1 cellular context compared by ENCODE assay signal in genomic region chr5:69042915-69043795, GRCh38.
TF ChIP-seq lines count a peak whose summit lies in the region.

No MANE protein-coding gene starts in this region.

TF ChIP-seq in HepG2, 621 proteins besides CTCF, POLR2A, EP300 and RAD21 (continued from another document and continues in another):
- no peak for TF ChIP-seq PHB2 (IDR thresholded peaks at IDR 0.05; ENCODE audit: partially characterized antibody)
- no peak for TF ChIP-seq ZSCAN29 (CRISPR knock-in tag; conservative IDR thresholded peaks at IDR 0.05)
- no peak for TF ChIP-seq ZNF274 (CRISPR knock-in tag; IDR thresholded peaks at IDR 0.05)
- no peak for TF ChIP-seq ZNF263 (CRISPR knock-in tag; IDR thresholded peaks at IDR 0.05)
- TF ChIP-seq ZNF256 (CRISPR knock-in tag; conservative IDR thresholded peaks at IDR 0.05): no peak
- peak; percentile 59; the same call in 1 of the 2 replicates for TF ChIP-seq KMT2B (CRISPR knock-in tag; IDR thresholded peaks at IDR 0.05)
- TF ChIP-seq ZNF382 (CRISPR knock-in tag; IDR thresholded peaks at IDR 0.05; ENCODE audit: borderline replicate concordance): no peak
- no peak for TF ChIP-seq SKI (IDR thresholded peaks at IDR 0.05; ENCODE audit: partially characterized antibody)
- no peak for TF ChIP-seq TFDP1 (CRISPR knock-in tag; IDR thresholded peaks at IDR 0.05; ENCODE audit: borderline replicate concordance)
- TF ChIP-seq ESRRA (CRISPR knock-in tag; IDR thresholded peaks at IDR 0.05; ENCODE audit: low read depth): no peak
- no peak; the same call in 1 of the 2 replicates for TF ChIP-seq GATAD2A (CRISPR knock-in tag; IDR thresholded peaks at IDR 0.05)
- TF ChIP-seq ZNF563 (CRISPR knock-in tag; IDR thresholded peaks at IDR 0.05): no peak
- TF ChIP-seq SRSF4 (IDR thresholded peaks at IDR 0.05; ENCODE audit: low read depth, low read length, poor library complexity, severe bottlenecking): no peak
- no peak for TF ChIP-seq ZNF562 (CRISPR knock-in tag; IDR thresholded peaks at IDR 0.05; ENCODE audit: borderline replicate concordance)
- TF ChIP-seq PAXIP1 (CRISPR knock-in tag; conservative IDR thresholded peaks at IDR 0.05): no peak
- TF ChIP-seq ZBED4 (CRISPR knock-in tag; IDR thresholded peaks at IDR 0.05; ENCODE audit: borderline replicate concordance): no peak
- TF ChIP-seq ZNF12 (CRISPR knock-in tag; IDR thresholded peaks at IDR 0.05): no peak
- TF ChIP-seq ZNF782 (CRISPR knock-in tag; IDR thresholded peaks at IDR 0.05; ENCODE audit: borderline replicate concordance): no peak
- no peak for TF ChIP-seq ZNF773 (CRISPR knock-in tag; IDR thresholded peaks at IDR 0.05; ENCODE audit: borderline replicate concordance)
- no peak for TF ChIP-seq JUND (CRISPR knock-in tag; IDR thresholded peaks at IDR 0.05)
- TF ChIP-seq ZNF883 (CRISPR knock-in tag; IDR thresholded peaks at IDR 0.05; ENCODE audit: not compliant biosample characterization): no peak
- TF ChIP-seq ZNF317 (CRISPR knock-in tag; IDR thresholded peaks at IDR 0.05): no peak
- TF ChIP-seq UBTF (CRISPR knock-in tag; IDR thresholded peaks at IDR 0.05): no peak
- TF ChIP-seq TCF7L2 (IDR thresholded peaks at IDR 0.05; ENCODE audit: low read depth, low read length): no peak
- TF ChIP-seq HNRNPLL (IDR thresholded peaks at IDR 0.05; ENCODE audit: low read depth, low read length, poor library complexity, severe bottlenecking): no peak
- TF ChIP-seq FOXO1 (CRISPR knock-in tag; IDR thresholded peaks at IDR 0.05): no peak
- TF ChIP-seq ELK4 (CRISPR knock-in tag; IDR thresholded peaks at IDR 0.05; ENCODE audit: borderline replicate concordance): no peak
- no peak for TF ChIP-seq MTA1 (CRISPR knock-in tag; IDR thresholded peaks at IDR 0.05; ENCODE audit: borderline replicate concordance)
- no peak for TF ChIP-seq ZNF704 (CRISPR knock-in tag; IDR thresholded peaks at IDR 0.05; ENCODE audit: borderline replicate concordance)
- 0 out of 2 replicates have a peak, but pooled peaks have one; percentile 41 for TF ChIP-seq TOE1 (CRISPR knock-in tag; IDR thresholded peaks at IDR 0.05)
- no peak for TF ChIP-seq ZNF432 (CRISPR knock-in tag; IDR thresholded peaks at IDR 0.05; ENCODE audit: borderline replicate concordance)
- TF ChIP-seq SOX6 (IDR thresholded peaks at IDR 0.05): no peak
- TF ChIP-seq SOX6 (CRISPR knock-in tag; IDR thresholded peaks at IDR 0.05): peak; percentile 16; the same call in 1 of the 2 replicates
- TF ChIP-seq ZNF800 (CRISPR knock-in tag; IDR thresholded peaks at IDR 0.05): 0 out of 2 replicates have a peak, but pooled peaks have one; percentile 22
- no peak for TF ChIP-seq ZNF138 (CRISPR knock-in tag; IDR thresholded peaks at IDR 0.05; ENCODE audit: low read depth)
- TF ChIP-seq ZNF7 (CRISPR knock-in tag; IDR thresholded peaks at IDR 0.05): no peak
- peak; percentile 83; the same call in 1 of the 2 replicates for TF ChIP-seq ETV5 (CRISPR knock-in tag; IDR thresholded peaks at IDR 0.05; ENCODE audit: borderline replicate concordance)
- 0 out of 2 replicates have a peak, but pooled peaks have one; percentile 30 for TF ChIP-seq MAFF (IDR thresholded peaks at IDR 0.05; ENCODE audit: low read depth, low read length)
- no peak for TF ChIP-seq CC2D1A (CRISPR knock-in tag; IDR thresholded peaks at IDR 0.05)
- TF ChIP-seq NCOR1 (IDR thresholded peaks at IDR 0.05; ENCODE audit: borderline replicate concordance, low read length): no peak
- TF ChIP-seq ZNF577 (CRISPR knock-in tag; IDR thresholded peaks at IDR 0.05; ENCODE audit: borderline replicate concordance, low read depth): no peak
- peak; percentile 12; the same call in 1 of the 2 replicates for TF ChIP-seq HDAC2 (CRISPR knock-in tag; IDR thresholded peaks at IDR 0.05)
- 0 out of 2 replicates have a peak, but pooled peaks have one; percentile 21 for TF ChIP-seq KDM2A (CRISPR knock-in tag; IDR thresholded peaks at IDR 0.05; ENCODE audit: borderline replicate concordance, low read depth)
- TF ChIP-seq SOX13 (IDR thresholded peaks at IDR 0.05): no peak
- TF ChIP-seq SOX13 (CRISPR knock-in tag; conservative IDR thresholded peaks at IDR 0.05 in 1 of 2, IDR thresholded peaks at IDR 0.05 in 1 of 2): no peak
- peak; percentile 70 for TF ChIP-seq KAT8 (CRISPR knock-in tag; IDR thresholded peaks at IDR 0.05)
- no peak for TF ChIP-seq NONO (IDR thresholded peaks at IDR 0.05)
- TF ChIP-seq NONO (CRISPR knock-in tag; conservative IDR thresholded peaks at IDR 0.05): no peak
- no peak for TF ChIP-seq FLYWCH1 (CRISPR knock-in tag; IDR thresholded peaks at IDR 0.05)
- TF ChIP-seq ZBTB2 (CRISPR knock-in tag; IDR thresholded peaks at IDR 0.05; ENCODE audit: low read depth): no peak
